Comparison of ENCODE assay signal across 15 cellular contexts in genomic region chr12:120843472-120843871, GRCh38.
"Had no signal": no experiment of that assay in that cellular context is flagged by ENCODE, and none has a peak within 500 bp of the region (broad histone marks: within the 10 kb centered on the region; RNA-seq: fewer than 3 reads in every experiment).

No MANE protein-coding gene starts in this region.

- H3K9me3 ChIP-seq: pancreas, tibial artery had no signal

- H3K27ac ChIP-seq: pancreas, tibial artery had no signal

- H3K27me3 ChIP-seq: pancreas, tibial artery had no signal

- H3K27me3 Mint-ChIP-seq: activated B cell treated with CpG ODN at 0.5 μM for 24 hours; effector memory CD8-positive, alpha-beta T cell had no signal

- H3K27ac Mint-ChIP-seq: activated naive CD4-positive, alpha-beta T cell treated with anti-CD3 and anti-CD28 coated beads for 36 hours; T-helper 2 cell treated with Interferon-gamma antibody and Interleukin-4, amounts not matched to agents 5 μg/mL and 100 μg/mL, for 36 hours had no signal

- H3K9me3 Mint-ChIP-seq: activated B cell treated with CpG ODN at 0.5 μM for 24 hours; activated naive CD4-positive, alpha-beta T cell treated with anti-CD3 and anti-CD28 coated beads for 36 hours; effector memory CD8-positive, alpha-beta T cell; T-helper 2 cell treated with Interferon-gamma antibody and Interleukin-4, amounts not matched to agents 5 μg/mL and 100 μg/mL, for 36 hours had no signal

- H3K4me3 ChIP-seq: lung, pancreas, tibial artery had no signal

- ATAC-seq: effector memory CD8-positive, alpha-beta T cell; left cardiac atrium had no signal

- H3K36me3 ChIP-seq: pancreas, tibial artery had no signal

- DNase-seq: activated B cell treated with CpG ODN at 0.5 μM for 24 hours; activated CD4-positive, alpha-beta T cell treated with anti-CD3 and anti-CD28 coated beads for 48 hours; activated naive CD4-positive, alpha-beta T cell treated with anti-CD3 and anti-CD28 coated beads for 36 hours; activated T-cell treated with anti-CD3 and anti-CD28 coated beads for 4 hours; central memory CD4-positive, alpha-beta T cell; effector memory CD8-positive, alpha-beta T cell; foreskin melanocyte; left cardiac atrium; pancreas; stimulated activated CD4-positive, alpha-beta T cell treated with anti-CD3 and anti-CD28 coated beads, Interleukin-12 subunit alpha, Interleukin-12 subunit beta, amount 100 ng/mL, for 4 hours; stimulated activated CD4-positive, alpha-beta T cell treated with anti-CD3 and anti-CD28 coated beads, Interleukin-2, amount 100 ng/mL, for 24 hours; SW 1271; tibial artery had no signal

- H3K4me3 Mint-ChIP-seq: activated B cell treated with CpG ODN at 0.5 μM for 24 hours; activated naive CD4-positive, alpha-beta T cell treated with anti-CD3 and anti-CD28 coated beads for 36 hours; effector memory CD8-positive, alpha-beta T cell; T-helper 2 cell treated with Interferon-gamma antibody and Interleukin-4, amounts not matched to agents 5 μg/mL and 100 μg/mL, for 36 hours had no signal
